In the genomic region with DNA sequence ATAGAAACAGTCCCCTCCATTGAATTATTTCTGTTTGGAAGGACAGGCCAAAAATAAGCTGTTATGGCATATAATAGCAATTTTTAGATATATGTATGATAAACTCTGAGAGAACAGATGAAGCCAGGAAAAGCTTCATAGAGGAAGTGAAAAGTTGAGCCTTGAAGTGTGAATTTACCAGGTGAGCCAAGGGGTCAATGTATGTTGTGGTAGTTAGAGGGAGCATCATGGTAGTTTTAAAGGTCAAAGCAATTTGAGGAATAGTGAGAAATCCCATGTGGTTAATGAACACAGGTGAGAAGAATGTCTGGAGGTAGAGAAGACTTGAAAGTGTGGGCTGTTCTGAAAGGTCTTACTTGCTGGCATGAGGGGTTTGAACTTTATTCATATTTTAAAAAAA, we compare ENCODE assay signal across 17 cellular contexts. TPM values are rescaled to one million over a fixed set of nuclear protein-coding genes. Genes with fewer than 3 reads are reported as not detected.
DNase-seq lines count a peak whose midpoint lies in the region; ATAC-seq and TF ChIP-seq lines count a peak whose summit lies in the region.
"Had no signal": no experiment of that assay in that cellular context is flagged by ENCODE, and none has a peak within 500 bp of the region (broad histone marks: within the 10 kb centered on the region; RNA-seq: fewer than 3 reads in every experiment).

No MANE protein-coding gene starts in this region.

- H3K36me3 Mint-ChIP-seq in activated B cell treated with CpG ODN at 0.5 μM for 24 hours (ENCODE audit: low read depth) (peaks cover 29% of the 10 kb centered on the region), naive B cell (peaks cover 29 to 30% of the 10 kb centered on the region in 2 donors)
- H3K36me3 Mint-ChIP-seq in stimulated activated naive B cell treated with anti-CD40 and anti-IgM and Interleukin-4, amounts not matched to agents 10 μg/mL and 1 μg/mL and 100 μg/mL, for 72 hours: peaks cover 20 to 31% of the 10 kb centered on the region in 2 donors
- H3K36me3 Mint-ChIP-seq: CD4-positive, alpha-beta memory T cell had no signal

- ATAC-seq in GM18867 (IDR thresholded peaks at IDR 0.05; ENCODE audit: unreplicated experiment) (peak; percentile 53), activated B cell treated with CpG ODN at 0.5 μM for 24 hours (ENCODE audit: low read depth) (no peak), naive B cell (ENCODE audit: low read depth in 2 of 2) (peak; percentile 61 to 65), HG03457 (IDR thresholded peaks at IDR 0.05; ENCODE audit: unreplicated experiment) (no peak)
- peak in 1 of 2 donors; percentile 46 for ATAC-seq in stimulated activated naive B cell treated with anti-CD40 and anti-IgM and Interleukin-4, amounts not matched to agents 10 μg/mL and 1 μg/mL and 100 μg/mL, for 72 hours (replicated peaks)
- ATAC-seq: A549, SK-N-SH treated with all-trans-retinoic acid at 6 μM for 48 hours had no signal

- POLR2A ChIA-PET in activated B cell treated with CpG ODN at 0.5 μM for 24 hours (lab: Charles Lee): interaction anchor here (1.6 kb wide), 1 partner anchor 47 kb away, joined by 7 read pairs; a partner anchor contains a TSS
- POLR2A ChIA-PET in GM10248 (lab: Yijun Ruan, JAX): no interaction called here

- peaks cover 57% of the 10 kb centered on the region for H3K4me1 Mint-ChIP-seq in activated B cell treated with CpG ODN at 0.5 μM for 24 hours
- peaks cover 36 to 66% (median 36%) of the 10 kb centered on the region in 3 donors for H3K4me1 Mint-ChIP-seq in naive B cell
- peaks cover 25 to 36% of the 10 kb centered on the region in 2 donors for H3K4me1 Mint-ChIP-seq in stimulated activated naive B cell treated with anti-CD40 and anti-IgM and Interleukin-4, amounts not matched to agents 10 μg/mL and 1 μg/mL and 100 μg/mL, for 72 hours
- H3K4me1 Mint-ChIP-seq: CD4-positive, alpha-beta memory T cell had no signal

- peak overlapping the region; percentile 46 for H3K27ac Mint-ChIP-seq in activated B cell treated with CpG ODN at 0.5 μM for 24 hours
- peak overlapping the region; percentile 16 to 95 (median 65) for H3K27ac Mint-ChIP-seq in naive B cell
- no peak overlapping the region for H3K27ac Mint-ChIP-seq in stimulated activated naive B cell treated with anti-CD40 and anti-IgM and Interleukin-4, amounts not matched to agents 10 μg/mL and 1 μg/mL and 100 μg/mL, for 72 hours
- H3K27ac Mint-ChIP-seq: CD4-positive, alpha-beta memory T cell had no signal

- no peak overlapping the region for H3K4me3 Mint-ChIP-seq in activated B cell treated with CpG ODN at 0.5 μM for 24 hours
- H3K4me3 Mint-ChIP-seq in naive B cell: peak overlapping the region in 2 of 8 donors; percentile 2 to 21
- H3K4me3 Mint-ChIP-seq in stimulated activated naive B cell treated with anti-CD40 and anti-IgM and Interleukin-4, amounts not matched to agents 10 μg/mL and 1 μg/mL and 100 μg/mL, for 72 hours: peak overlapping the region; percentile 0 to 1
- H3K4me3 Mint-ChIP-seq: CD4-positive, alpha-beta memory T cell; H9 had no signal

- TF ChIP-seq CTCF in activated B cell treated with CpG ODN at 0.5 μM for 24 hours (IDR thresholded peaks at IDR 0.05): no peak
- TF ChIP-seq CTCF in GM10248 (IDR thresholded peaks at IDR 0.05; ENCODE audit: control extremely low read depth, extremely low read depth, low read depth, missing control alignments): no peak

- H3K9me3 Mint-ChIP-seq in activated B cell treated with CpG ODN at 0.5 μM for 24 hours (no peaks in the 10 kb centered on the region), naive B cell (peaks cover 0 to 8% (median 0%) of the 10 kb centered on the region in 7 donors)
- peaks cover 4 to 5% of the 10 kb centered on the region in 2 donors for H3K9me3 Mint-ChIP-seq in stimulated activated naive B cell treated with anti-CD40 and anti-IgM and Interleukin-4, amounts not matched to agents 10 μg/mL and 1 μg/mL and 100 μg/mL, for 72 hours
- H3K9me3 Mint-ChIP-seq: H9 had no signal

- intact Hi-C loops in activated B cell treated with CpG ODN at 0.5 μM for 24 hours (cut with micrococcal nuclease): no loop called here

- H3K27me3 Mint-ChIP-seq in activated B cell treated with CpG ODN at 0.5 μM for 24 hours (no peaks in the 10 kb centered on the region), naive B cell (no peaks in the 10 kb centered on the region)
- H3K27me3 Mint-ChIP-seq in stimulated activated naive B cell treated with anti-CD40 and anti-IgM and Interleukin-4, amounts not matched to agents 10 μg/mL and 1 μg/mL and 100 μg/mL, for 72 hours: no peaks in the 10 kb centered on the region
- H3K27me3 Mint-ChIP-seq: CD4-positive, alpha-beta memory T cell had no signal

- CTCF ChIA-PET in activated B cell treated with CpG ODN at 0.5 μM for 24 hours (lab: Charles Lee): interaction anchor here (1.4 kb wide), 1 partner anchor 194 kb away, joined by 3 read pairs; no protein-coding TSS in a partner anchor
- CTCF ChIA-PET in GM10248 (lab: Yijun Ruan, JAX): interaction anchor here (0.9 to 1.9 kb wide), 3 partner anchors 10 to 37 kb away, joined by 3 to 8 read pairs (median 6); no protein-coding TSS in a partner anchor

- DNase-seq in activated B cell treated with CpG ODN at 0.5 μM for 24 hours (no peak), naive B cell (no peak), GM10248 (ENCODE audit: extremely low spot score) (no peak), T1000 (lab: John Stamatoyannopoulos, UW) (no peak)
- DNase-seq in stimulated activated naive B cell treated with anti-CD40 and anti-IgM and Interleukin-4, amounts not matched to agents 10 μg/mL and 1 μg/mL and 100 μg/mL, for 72 hours: no peak
- DNase-seq: CD4-positive, alpha-beta memory T cell; GF-D8; H9; KBM-7; NCI-H1694; NCI-H2081 treated with DMSO at 0.1 percent for 48 hours; NCI-H774; SHP77 treated with DMSO at 0.1 percent for 48 hours had no signal

RNA-seq across cellular contexts. Expression of a gene that starts 47.0 kb away (rescaled TPM):
- total RNA-seq in activated B cell treated with CpG ODN at 0.5 μM for 24 hours: 41.9 and 54.4 TPM in 2 replicates
- 10 to 100 TPM; 14.1 to 47.3 (median 31.9) TPM for polyA plus RNA-seq in naive B cell (ENCODE audit: low read depth in 6 of 6)
- total RNA-seq: CD4-positive, alpha-beta memory T cell; H9 had no signal
- polyA plus RNA-seq: A549 had no signal

Comparison
In these comparisons a context has a peak if more than half of its experiments do, and no peak if none do; other contexts are left out.
1. ATAC-seq: peak in GM18867 (single experiment) and naive B cell (2 of 2); none in activated B cell treated with CpG ODN at 0.5 μM for 24 hours (single experiment) and HG03457 (single experiment).